Comparison of ENCODE assay signal across 2 cellular contexts in the genomic region with DNA sequence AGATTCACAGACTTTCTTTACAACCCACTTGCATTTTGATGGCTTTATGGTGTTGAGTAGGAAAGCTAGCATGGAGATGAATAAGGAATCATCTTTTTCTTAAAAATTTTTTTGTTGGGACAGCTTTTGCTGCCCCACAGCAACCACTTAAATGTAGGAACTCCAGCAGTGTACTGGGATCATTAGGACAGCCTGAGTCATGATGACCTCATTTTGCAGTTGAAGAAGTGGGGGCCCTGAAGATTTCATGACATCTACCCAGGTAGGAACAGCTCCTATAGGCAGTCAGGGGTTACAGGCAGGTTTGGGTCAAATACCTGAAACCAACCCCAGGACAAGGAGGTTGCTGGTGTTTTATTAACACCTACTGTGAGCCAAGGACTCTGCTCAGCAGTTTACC.
TF ChIP-seq lines count a peak whose summit lies in the region.

No MANE protein-coding gene starts in this region.

TF ChIP-seq in IMR-90, 13 proteins besides CTCF, POLR2A, EP300 and RAD21:
- TF ChIP-seq RFX5 (IDR thresholded peaks at IDR 0.05; ENCODE audit: low read depth, low read length) (no peak), NFE2L2 (IDR thresholded peaks at IDR 0.05; ENCODE audit: low read depth, low read length) (peak; percentile 16; the same call in 1 of the 2 replicates)
TF ChIP-seq in IMR-90: peak in this region for 1.

TF ChIP-seq in endothelial cell of umbilical vein, 7 proteins besides CTCF, POLR2A, EP300 and RAD21:
- TF ChIP-seq JUN (IDR thresholded peaks at IDR 0.05; ENCODE audit: borderline replicate concordance, insufficient read depth, insufficient read length, low read depth), result peak; percentile 13
- no peak for TF ChIP-seq MYC (IDR thresholded peaks at IDR 0.05; ENCODE audit: low read depth, low read length)
- no peak for TF ChIP-seq EZH2 (IDR thresholded peaks at IDR 0.05; ENCODE audit: borderline replicate concordance, low read depth, low read length, severe bottlenecking)
